ENCODE assay signal across 19 cellular contexts in genomic region chr3:133426721-133427120, GRCh38. TPM values are rescaled to one million over a fixed set of nuclear protein-coding genes. Genes with fewer than 3 reads are reported as not detected.
DNase-seq lines count a peak whose midpoint lies in the region; ATAC-seq and TF ChIP-seq lines count a peak whose summit lies in the region.
"Had no signal": no experiment of that assay in that cellular context is flagged by ENCODE, and none has a peak within 500 bp of the region (broad histone marks: within the 10 kb centered on the region; RNA-seq: fewer than 3 reads in every experiment).

No MANE protein-coding gene starts in this region.

- H3F3A ChIP-seq in GM23248 (ENCODE audit: insufficient read depth): peaks cover 18% of the 10 kb centered on the region

- H3K9ac ChIP-seq in GM23248: no peak overlapping the region

- no peaks in the 10 kb centered on the region for H4K20me1 ChIP-seq in GM23248 (ENCODE audit: insufficient read depth)

- H3K4me2 ChIP-seq in GM23248 (ENCODE audit: unreplicated experiment): peak overlapping the region; percentile 24

- DNase-seq in AG09309 (ENCODE audit: low read depth) (peak; percentile 52), GM23248 (peak; percentile 95), amniotic epithelial cell (ENCODE audit: low read depth) (peak; percentile 74), iris pigment epithelial cell (ENCODE audit: low read depth) (peak; percentile 65), DMS79 (lab: John Stamatoyannopoulos, UW) (no peak), NOMO-1 treated with DMSO at 0.1 percent for 48 hours (lab: John Stamatoyannopoulos, UW; ENCODE audit: unreplicated experiment) (no peak)
- DNase-seq: CD4-positive, alpha-beta T cell; heart right ventricle; naive B cell; NCI-H1092 treated with DMSO at 0.1 percent for 48 hours; NCI-H446 treated with DMSO at 0.1 percent for 48 hours; stimulated activated CD4-positive, alpha-beta T cell treated with anti-CD3 and anti-CD28 coated beads, Interleukin-2, amount 100 ng/mL, for 48 hours; T-helper 17 cell had no signal

- no peaks in the 10 kb centered on the region for H3K9me3 ChIP-seq in GM23248 (ENCODE audit: low read depth)
- H3K9me3 ChIP-seq: heart right ventricle had no signal

- WGBS in GM23248 (ENCODE audit: low coverage in 1 of 2, low lambda C conversion rate in 2 of 2, missing lambda C conversion rate in 2 of 2), 2 experiments: 60 to 69% methylated on average over 2 of the region's 2 CpGs

- no peaks in the 10 kb centered on the region for H3K9me2 ChIP-seq in GM23248 (ENCODE audit: insufficient read depth)

- no peak overlapping the region for H2AFZ ChIP-seq in GM23248

- H3K79me2 ChIP-seq in GM23248 (ENCODE audit: insufficient read depth): no peaks in the 10 kb centered on the region

- no peak for TF ChIP-seq CTCF in AG09309 (IDR thresholded peaks at IDR 0.05; ENCODE audit: control insufficient read depth, insufficient read depth, low read depth, low read length, missing control alignments)

- no peaks in the 10 kb centered on the region; the same call in 1 of the 2 replicates for H3K27me3 ChIP-seq in GM23248 (replicated peaks; ENCODE audit: insufficient read depth)

- in situ Hi-C loops in GM23248 (cut with MboI): loop anchor here (10.0 kb wide), 2 partner anchors 382 to 692 kb away; no protein-coding TSS in a partner anchor

- peaks cover 10% of the 10 kb centered on the region; the same call in 1 of the 2 replicates for H3K4me1 ChIP-seq in GM23248 (ENCODE audit: insufficient read depth)

- ATAC-seq in HG03025 (IDR thresholded peaks at IDR 0.05; ENCODE audit: low FRiP score, unreplicated experiment) (no peak), HG03342 (IDR thresholded peaks at IDR 0.05; ENCODE audit: unreplicated experiment) (no peak)
- ATAC-seq: heart right ventricle, left lobe of liver, T-helper 17 cell had no signal

- no peak overlapping the region for H3K4me3 ChIP-seq in AG09309 (ENCODE audit: control insufficient read depth, low read depth, low read length)
- no peak overlapping the region for H3K4me3 ChIP-seq in GM23248
- H3K4me3 ChIP-seq: heart right ventricle had no signal

- no peaks in the 10 kb centered on the region for H3K36me3 ChIP-seq in GM23248 (ENCODE audit: low read depth)
- H3K36me3 ChIP-seq: heart right ventricle had no signal

- peak overlapping the region; percentile 26 for H3K27ac ChIP-seq in GM23248
- H3K27ac ChIP-seq: heart right ventricle had no signal

RNA-seq across cellular contexts. Expression of gene BFSP2, which starts 26.9 kb away (rescaled TPM):
- not detected in 2 replicates for total RNA-seq in GM23248 (2014; rRNA removed; shearing (Covaris generic))
- polyA plus RNA-seq in GM23248 (2016; fragmentation: Nextera tagmentation; extraction: Ambion mirVana): not detected in 2 replicates
- total RNA-seq: activated T-helper 1 cell treated with anti-CD3 and anti-CD28 coated beads, Interleukin-12 subunit alpha, Interleukin-12 subunit beta, Interleukin-2, Interleukin-4 antibody, amounts not matched to agents 30 ng/mL and 10 ng/mL and 1 ng/mL, durations not matched to agents 14 hours and 24 hours and 36 hours; cardiac septum; CD4-positive, alpha-beta T cell; G401; heart right ventricle; left lobe of liver had no signal

Comparison
In these comparisons a context has a peak if more than half of its experiments do, and no peak if none do; other contexts are left out.
1. DNase-seq: peak in AG09309 (single experiment), GM23248 (single experiment), amniotic epithelial cell (single experiment) and iris pigment epithelial cell (single experiment); none in DMS79 (single experiment) and NOMO-1 treated with DMSO at 0.1 percent for 48 hours (single experiment).